ENCODE assay signal across 11 cellular contexts in genomic region chr5:178551468-178551867, GRCh38.
"Had no signal": no experiment of that assay in that cellular context is flagged by ENCODE, and none has a peak within 500 bp of the region (broad histone marks: within the 10 kb centered on the region; RNA-seq: fewer than 3 reads in every experiment).

No MANE protein-coding gene starts in this region.

- H3K36me3 ChIP-seq: tibial artery had no signal

- H3K9me3 ChIP-seq: mucosa of descending colon, tibial artery had no signal

- H3K4me1 ChIP-seq: tibial artery had no signal

- ATAC-seq: activated CD4-positive, CD25-positive, alpha-beta regulatory T cell treated with anti-CD3 and anti-CD28 coated beads, Interleukin-2, amount 50 U/mL, for 24 hours; left cardiac atrium; mucosa of descending colon; naive thymus-derived CD8-positive, alpha-beta T cell had no signal

- H3K4me3 ChIP-seq: mucosa of descending colon, tibial artery had no signal

- H3K27ac ChIP-seq: tibial artery had no signal

- DNase-seq: activated gamma-delta T cell treated with Interleukin-2 at 50 U/mL for 16 hours; activated naive CD8-positive, alpha-beta T cell treated with anti-CD3 and anti-CD28 coated beads for 36 hours; activated T-cell treated with anti-CD3 and anti-CD28 coated beads, Interleukin-2, amount 50 U/mL, for 24 hours; hypothalamus; left cardiac atrium; mucosa of descending colon; stimulated activated CD4-positive, alpha-beta T cell treated with anti-CD3 and anti-CD28 coated beads, Interleukin-15, amount 100 ng/mL, for 24 hours; T-helper 2 cell had no signal
